Comparison of ENCODE assay signal across 33 cellular contexts in genomic region chr18:42336139-42336538, GRCh38.
"Had no signal": no experiment of that assay in that cellular context is flagged by ENCODE, and none has a peak within 500 bp of the region (broad histone marks: within the 10 kb centered on the region; RNA-seq: fewer than 3 reads in every experiment).

No MANE protein-coding gene starts in this region.

- H3K4me2 ChIP-seq: KMS-11 had no signal

- H3K4me3 ChIP-seq: MG63 had no signal

- H3K9ac ChIP-seq: KMS-11 had no signal

- H3K36me3 ChIP-seq: MG63 had no signal

- DNase-seq: Karpas-422, Kasumi-1, KG1, MG63, MM.1S, MV-4-11, NCI-H1048, NCI-H1092, NCI-H1092 treated with DMSO at 0.1 percent for 48 hours, NCI-H1105, NCI-H1105 treated with DMSO at 0.1 percent for 48 hours, NCI-H1417, NCI-H1417 treated with DMSO at 0.1 percent for 48 hours, NCI-H1436, NCI-H1436 treated with DMSO at 0.1 percent for 48 hours, NCI-H146, NCI-H1694, NCI-H1694 treated with DMSO at 0.1 percent for 48 hours, NCI-H187, NCI-H187 treated with DMSO at 0.1 percent for 48 hours, NCI-H1930, NCI-H2029, NCI-H2029 treated with DMSO at 0.1 percent for 48 hours, NCI-H2081, NCI-H2081 treated with DMSO at 0.1 percent for 48 hours, NCI-H2107, NCI-H2171, NCI-H2227 treated with DMSO at 0.1 percent for 48 hours, NCI-H226, NCI-H345, NCI-H446, NCI-H446 treated with DMSO at 0.1 percent for 48 hours had no signal

- H3K27me3 ChIP-seq: MG63 had no signal

- H3K9me3 ChIP-seq: MG63 had no signal

- H3K27ac ChIP-seq: KMS-11 had no signal
